Comparison of ENCODE assay signal across 9 cellular contexts in the genomic region with DNA sequence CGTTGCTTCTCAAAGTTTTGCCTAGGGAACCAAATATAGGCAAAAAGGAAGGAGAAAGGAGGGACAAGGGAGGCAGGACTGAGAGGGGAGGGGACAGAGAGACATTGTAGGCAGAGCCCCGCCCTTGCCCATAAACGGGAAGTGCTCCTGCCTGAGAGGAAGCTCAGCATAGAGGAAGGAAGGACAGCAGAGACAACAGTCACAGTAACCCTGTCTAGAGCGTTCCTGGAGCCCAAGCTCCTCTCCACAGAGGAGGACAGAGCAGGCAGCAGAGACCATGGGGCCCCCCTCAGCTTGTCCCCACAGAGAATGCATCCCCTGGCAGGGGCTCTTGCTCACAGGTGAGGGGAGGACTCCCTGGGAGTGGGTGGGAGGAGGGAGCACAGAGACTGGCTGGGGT. TPM values are rescaled to one million over a fixed set of nuclear protein-coding genes. Genes with fewer than 3 reads are reported as not detected.
DNase-seq lines count a peak whose midpoint lies in the region; ATAC-seq and TF ChIP-seq lines count a peak whose summit lies in the region.
"Had no signal": no experiment of that assay in that cellular context is flagged by ENCODE, and none has a peak within 500 bp of the region (broad histone marks: within the 10 kb centered on the region; RNA-seq: fewer than 3 reads in every experiment).

TSS of gene CEACAM21 (plus strand) at position 169 of the 400 bp plus-strand sequence. CDS start at position 278, 109 bp downstream.

- H3K4me1 ChIP-seq in CD4-positive, CD25-positive, alpha-beta regulatory T cell (ENCODE audit: control insufficient read depth, insufficient read depth, low read length, poor library complexity, severe bottlenecking) = peaks cover 22% of the 10 kb centered on the region
- peaks cover 0 to under 1% of the 10 kb centered on the region in 2 experiments; a peak in 1 of 4 replicates for H3K4me1 ChIP-seq in HCT116 (ENCODE audit: control insufficient read depth in 1 of 2, insufficient read depth in 2 of 2, low read length in 2 of 2)

- H3K4me2 ChIP-seq in HCT116 (ENCODE audit: low read length) = no peak within 1 kb of the TSS

- peak within 1 kb of the TSS; percentile 75 to 91 (median 79) for H3K4me3 Mint-ChIP-seq in CD4-positive, CD25-positive, alpha-beta regulatory T cell
- H3K4me3 Mint-ChIP-seq in T-helper 1 cell treated with Interleukin-12 subunit alpha and Interleukin-12 subunit beta and Interleukin-4 antibody, amounts not matched to agents 30 μg/mL and 1 μg/mL, for 36 hours = peak within 1 kb of the TSS; percentile 85
- H3K4me3 Mint-ChIP-seq in effector memory CD8-positive, alpha-beta T cell = peak within 1 kb of the TSS; percentile 47 to 61

- H3K27ac ChIP-seq in CD4-positive, CD25-positive, alpha-beta regulatory T cell (ENCODE audit: insufficient read depth, low read length, poor library complexity, severe bottlenecking) = peak within 1 kb of the TSS; percentile 64
- H3K27ac ChIP-seq in HCT116 (ENCODE audit: low read depth, low read length) = no peak within 1 kb of the TSS

- peaks cover 52% of the 10 kb centered on the region for H3K36me3 ChIP-seq in CD4-positive, CD25-positive, alpha-beta regulatory T cell (ENCODE audit: control insufficient read depth, insufficient read depth, low read length)
- H3K36me3 ChIP-seq in HCT116 (ENCODE audit: control insufficient read depth in 1 of 2, insufficient read depth in 2 of 2, low read length in 2 of 2) = no peaks in the 10 kb centered on the region

- H3K9me2 ChIP-seq in HCT116 (ENCODE audit: insufficient read depth) = no peaks in the 10 kb centered on the region

- DNase-seq in CD4-positive, CD25-positive, alpha-beta regulatory T cell = peak; percentile 23 to 89 (median 31)
- DNase-seq in HCT116 (ENCODE audit: low read depth, low spot score) = no peak
- DNase-seq in effector memory CD8-positive, alpha-beta T cell = peak in 1 of 3 experiments; percentile 14
- peak; percentile 61 for DNase-seq in stimulated activated CD4-positive, alpha-beta T cell treated with anti-CD3 and anti-CD28 coated beads, Interleukin-4, amount 100 ng/mL, for 24 hours
- no peak for DNase-seq in NCI-H526 (lab: John Stamatoyannopoulos, UW)

- no peak within 1 kb of the TSS for H3K9ac ChIP-seq in HCT116 (ENCODE audit: low read length)

- peaks cover 0 to 7% (median 0%) of the 10 kb centered on the region in 7 donors for H3K9me3 Mint-ChIP-seq in CD4-positive, CD25-positive, alpha-beta regulatory T cell
- peaks cover 13% of the 10 kb centered on the region for H3K9me3 Mint-ChIP-seq in T-helper 1 cell treated with Interleukin-12 subunit alpha and Interleukin-12 subunit beta and Interleukin-4 antibody, amounts not matched to agents 30 μg/mL and 1 μg/mL, for 36 hours
- no peaks in the 10 kb centered on the region for H3K9me3 Mint-ChIP-seq in effector memory CD8-positive, alpha-beta T cell

- CTCF ChIA-PET in HCT116 (lab: Charles Lee) = interaction anchor here (0.5 to 1.4 kb wide), 3 partner anchors 66 to 314 kb away, joined by 3 to 4 read pairs (median 3); partner anchors contain the start of gene TGFB1

- peak within 1 kb of the TSS; percentile 66 for H3K4me3 ChIP-seq in CD4-positive, CD25-positive, alpha-beta regulatory T cell (ENCODE audit: low read depth, low read length)
- no peak within 1 kb of the TSS for H3K4me3 ChIP-seq in HCT116 (replicated peaks in 1 of 2; ENCODE audit: low read depth in 1 of 2, low read length in 2 of 2)

- BruUV-seq in HCT116 (replicated peaks; lab: Mats Ljungman, UMichigan) = no TSS peak

- RAD21 ChIA-PET in HCT116 (lab: Charles Lee; ENCODE audit: low non-redundant PET in 1 of 2, low total read pairs in 2 of 2, uncharacterized antibody in 2 of 2, unreplicated experiment in 2 of 2) = no interaction called here

- TF ChIP-seq RAD21 in HCT116 (IDR thresholded peaks at IDR 0.05; ENCODE audit: low read depth) = no peak

- H3K4me1 Mint-ChIP-seq in CD4-positive, CD25-positive, alpha-beta regulatory T cell = peaks cover 11 to 55% (median 25%) of the 10 kb centered on the region in 4 donors
- H3K4me1 Mint-ChIP-seq in T-helper 1 cell treated with Interleukin-12 subunit alpha and Interleukin-12 subunit beta and Interleukin-4 antibody, amounts not matched to agents 30 μg/mL and 1 μg/mL, for 36 hours (ENCODE audit: low read depth) = peaks cover 32% of the 10 kb centered on the region
- H3K4me1 Mint-ChIP-seq in effector memory CD8-positive, alpha-beta T cell (ENCODE audit: low read depth in 2 of 2) = peaks cover 15 to 17% of the 10 kb centered on the region in 2 donors

- H3K27ac Mint-ChIP-seq in CD4-positive, CD25-positive, alpha-beta regulatory T cell = peak within 1 kb of the TSS; percentile 90 to 93 (median 92)
- peak within 1 kb of the TSS; percentile 89 for H3K27ac Mint-ChIP-seq in T-helper 1 cell treated with Interleukin-12 subunit alpha and Interleukin-12 subunit beta and Interleukin-4 antibody, amounts not matched to agents 30 μg/mL and 1 μg/mL, for 36 hours
- peak within 1 kb of the TSS; percentile 81 to 94 for H3K27ac Mint-ChIP-seq in effector memory CD8-positive, alpha-beta T cell

- ATAC-seq in CD4-positive, CD25-positive, alpha-beta regulatory T cell (ENCODE audit: low read depth in 2 of 2) = peak; percentile 96 to 97
- peak; percentile 83 for ATAC-seq in HCT116
- peak; percentile 95 for ATAC-seq in effector memory CD8-positive, alpha-beta T cell (replicated peaks)
- no peak for ATAC-seq in GM18517 (IDR thresholded peaks at IDR 0.05; ENCODE audit: unreplicated experiment)
- no peak for ATAC-seq in GM19023 (IDR thresholded peaks at IDR 0.05; ENCODE audit: unreplicated experiment)

- H2AFZ ChIP-seq in HCT116 (ENCODE audit: low read depth, low read length, poor library complexity, severe bottlenecking) = no peak within 1 kb of the TSS

- peaks cover 45% of the 10 kb centered on the region for H3K36me3 Mint-ChIP-seq in CD4-positive, CD25-positive, alpha-beta regulatory T cell
- peaks cover 53% of the 10 kb centered on the region for H3K36me3 Mint-ChIP-seq in T-helper 1 cell treated with Interleukin-12 subunit alpha and Interleukin-12 subunit beta and Interleukin-4 antibody, amounts not matched to agents 30 μg/mL and 1 μg/mL, for 36 hours (ENCODE audit: low read depth)
- peaks cover 18% of the 10 kb centered on the region for H3K36me3 Mint-ChIP-seq in effector memory CD8-positive, alpha-beta T cell (ENCODE audit: insufficient read depth)

- no peak for TF ChIP-seq POLR2A in HCT116 (IDR thresholded peaks at IDR 0.05; ENCODE audit: borderline replicate concordance, extremely low read depth, insufficient read depth, insufficient read length)

- H3K79me2 ChIP-seq in HCT116 (ENCODE audit: insufficient read depth, low read length) = no peaks in the 10 kb centered on the region

- no peak for TF ChIP-seq CTCF in HCT116 (IDR thresholded peaks at IDR 0.05 in 2 of 3, conservative IDR thresholded peaks at IDR 0.05 in 1 of 3; ENCODE audit: borderline replicate concordance in 1 of 3, insufficient read depth in 1 of 3, low read depth in 2 of 3, low read length in 2 of 3)

- POLR2A ChIA-PET in HCT116 (lab: Charles Lee) = no interaction called here

- H4K20me1 ChIP-seq in HCT116 (ENCODE audit: insufficient read depth) = no peaks in the 10 kb centered on the region

- H3K27me3 Mint-ChIP-seq in CD4-positive, CD25-positive, alpha-beta regulatory T cell = no peaks in the 10 kb centered on the region
- no peaks in the 10 kb centered on the region for H3K27me3 Mint-ChIP-seq in T-helper 1 cell treated with Interleukin-12 subunit alpha and Interleukin-12 subunit beta and Interleukin-4 antibody, amounts not matched to agents 30 μg/mL and 1 μg/mL, for 36 hours (ENCODE audit: low read depth)
- H3K27me3 Mint-ChIP-seq in effector memory CD8-positive, alpha-beta T cell = no peaks in the 10 kb centered on the region

- peaks cover 0 to 4% of the 10 kb centered on the region in 2 experiments for H3K9me3 ChIP-seq in CD4-positive, CD25-positive, alpha-beta regulatory T cell (ENCODE audit: control insufficient read depth in 2 of 2, low read length in 2 of 2)
- no peaks in the 10 kb centered on the region for H3K9me3 ChIP-seq in HCT116 (ENCODE audit: control insufficient read depth in 1 of 2, insufficient read depth in 1 of 2, low read depth in 1 of 2, low read length in 2 of 2)

- intact Hi-C loops in HCT116 (cut with micrococcal nuclease) = loop anchor here (10.0 kb wide), 1 partner anchor 911 kb away; no protein-coding TSS in a partner anchor

- H3K27me3 ChIP-seq in CD4-positive, CD25-positive, alpha-beta regulatory T cell (ENCODE audit: control insufficient read depth, insufficient read depth, low read length) = no peaks in the 10 kb centered on the region
- peaks cover 45% of the 10 kb centered on the region for H3K27me3 ChIP-seq in HCT116 (ENCODE audit: insufficient read depth, low read length)

TF ChIP-seq in HCT116, 20 proteins besides CTCF, POLR2A, EP300 and RAD21:
- TF ChIP-seq ELF1 (IDR thresholded peaks at IDR 0.05; ENCODE audit: borderline replicate concordance, low read depth) (no peak), SRF (IDR thresholded peaks at IDR 0.05; ENCODE audit: low read depth) (peak; percentile 85)

RNA-seq across cellular contexts. Expression of gene CEACAM21, which starts in this region (rescaled TPM):
- 43.8 TPM for total RNA-seq in CD4-positive, CD25-positive, alpha-beta regulatory T cell
- 10 to 100 TPM; 39.1 to 58.6 (median 46.7) TPM for polyA plus RNA-seq in CD4-positive, CD25-positive, alpha-beta regulatory T cell
- total RNA-seq in HCT116 (2021; ENCODE audit: unreplicated experiment) = 0.25 TPM
- polyA plus RNA-seq in HCT116 (2012) = 0.12 and 0.29 TPM in 2 replicates
- total RNA-seq: kidney epithelial cell had no signal

Comparison
In these comparisons a context has a peak if more than half of its experiments do, and no peak if none do; other contexts are left out.
1. RNA of gene CEACAM21 (total RNA-seq): 43.8 TPM in CD4-positive, CD25-positive, alpha-beta regulatory T cell (single experiment); 0.25 TPM in HCT116 (single experiment); every median in the first group is over 10 times any median in the second.
2. Peak in ATAC-seq in HCT116; RNA of the gene not detected or under 1 TPM.
3. ATAC-seq: peak in CD4-positive, CD25-positive, alpha-beta regulatory T cell (2 of 2) and effector memory CD8-positive, alpha-beta T cell (single experiment); none in GM18517 (single experiment) and GM19023 (single experiment).
4. DNase-seq: peak in CD4-positive, CD25-positive, alpha-beta regulatory T cell (3 of 3) and stimulated activated CD4-positive, alpha-beta T cell treated with anti-CD3 and anti-CD28 coated beads, Interleukin-4, amount 100 ng/mL, for 24 hours (single experiment); none in HCT116 (single experiment) and NCI-H526 (0 of 2).
5. Peak in every context shown above with its lines, with median percentiles within 50 percentile points of each other: H3K27ac Mint-ChIP-seq and H3K4me3 Mint-ChIP-seq.